In the genomic region with DNA sequence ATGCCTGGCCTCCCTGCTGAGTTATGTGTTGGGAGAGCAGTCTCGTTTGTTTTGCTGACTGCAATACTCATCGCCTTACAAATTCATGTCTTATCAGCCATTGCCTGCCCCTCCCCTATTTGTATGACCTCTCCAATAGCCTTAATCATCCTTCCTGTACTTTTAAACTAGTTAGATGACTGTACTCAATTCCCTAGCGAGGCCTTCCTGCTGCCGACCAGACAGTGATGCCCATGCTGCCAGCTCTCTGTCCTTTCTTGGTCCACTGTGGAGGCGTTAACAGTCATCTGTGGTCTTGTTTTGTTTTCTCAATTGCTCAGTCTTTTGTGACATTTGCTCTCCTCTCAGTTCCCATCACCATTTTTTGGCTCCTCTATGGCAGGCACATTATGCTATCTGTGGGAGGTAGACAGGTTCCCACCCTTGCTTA, we compare ENCODE assay signal across 10 cellular contexts. TPM values are rescaled to one million over a fixed set of nuclear protein-coding genes. Genes with fewer than 3 reads are reported as not detected.
DNase-seq lines count a peak whose midpoint lies in the region; ATAC-seq and TF ChIP-seq lines count a peak whose summit lies in the region.
"Had no signal": no experiment of that assay in that cellular context is flagged by ENCODE, and none has a peak within 500 bp of the region (broad histone marks: within the 10 kb centered on the region; RNA-seq: fewer than 3 reads in every experiment).

No MANE protein-coding gene starts in this region.

- ATAC-seq in activated T-cell treated with anti-CD3 and anti-CD28 coated beads, Interleukin-2, amount 50 U/mL, for 72 hours (replicated peaks in 1 of 2), result peak; percentile 49 to 79
- no peak for ATAC-seq in GM21390 (IDR thresholded peaks at IDR 0.05; ENCODE audit: unreplicated experiment)
- ATAC-seq in left colon, result no peak

- no peak overlapping the region for H3K4me3 Mint-ChIP-seq in activated T-cell treated with anti-CD3 and anti-CD28 coated beads, Interleukin-2, amount 50 U/mL, for 72 hours
- H3K4me3 Mint-ChIP-seq: central memory CD8-positive, alpha-beta T cell had no signal

- H3K4me2 ChIP-seq in GM23248 (ENCODE audit: unreplicated experiment), result peak overlapping the region; percentile 88

- peaks cover 25% of the 10 kb centered on the region for H3K4me1 Mint-ChIP-seq in activated T-cell treated with anti-CD3 and anti-CD28 coated beads, Interleukin-2, amount 50 U/mL, for 72 hours (ENCODE audit: low read depth)

- H3K27ac ChIP-seq in GM23248 (peak overlapping the region; percentile 93), substantia nigra (ENCODE audit: low read depth, low read length, poor library complexity, severe bottlenecking) (no peak overlapping the region)

- CTCF ChIA-PET in AG04449 (lab: Yijun Ruan, JAX), result no interaction called here

- no peaks in the 10 kb centered on the region for H3K79me2 ChIP-seq in GM23248 (ENCODE audit: insufficient read depth)

- no peaks in the 10 kb centered on the region for H3K36me3 ChIP-seq in GM23248 (ENCODE audit: low read depth)

- in situ Hi-C loops in GM23248 (cut with MboI), result no loop called here

- WGBS in GM23248 (ENCODE audit: low coverage in 1 of 2, low lambda C conversion rate in 2 of 2, missing lambda C conversion rate in 2 of 2), 2 experiments, result 0 to 1% methylated on average over 5 of the region's 5 CpGs

- no peaks in the 10 kb centered on the region for H3K9me2 ChIP-seq in GM23248 (ENCODE audit: insufficient read depth)

- H4K20me1 ChIP-seq in GM23248 (ENCODE audit: insufficient read depth), result no peaks in the 10 kb centered on the region; the same call in 1 of the 2 replicates

- H3K9me3 ChIP-seq in GM23248 (ENCODE audit: low read depth), result no peaks in the 10 kb centered on the region

- peak overlapping the region; percentile 74 for H3K9ac ChIP-seq in GM23248

- H3K4me1 ChIP-seq in GM23248 (ENCODE audit: insufficient read depth), result peaks cover 28% of the 10 kb centered on the region

- no peaks in the 10 kb centered on the region for H3K9me3 Mint-ChIP-seq in activated T-cell treated with anti-CD3 and anti-CD28 coated beads, Interleukin-2, amount 50 U/mL, for 72 hours
- H3K9me3 Mint-ChIP-seq: central memory CD8-positive, alpha-beta T cell had no signal

- H3K27ac Mint-ChIP-seq in activated T-cell treated with anti-CD3 and anti-CD28 coated beads, Interleukin-2, amount 50 U/mL, for 72 hours, result no peak overlapping the region

- TF ChIP-seq CTCF in AG04449 (IDR thresholded peaks at IDR 0.05; ENCODE audit: insufficient read depth, low read length, missing control alignments), result no peak

- DNase-seq in AG04449 (ENCODE audit: low read depth, low spot score), result peak; percentile 34
- peak; percentile 97 for DNase-seq in GM23248
- no peak for DNase-seq in activated T-cell treated with anti-CD3 and anti-CD28 coated beads, Interleukin-2, amount 50 U/mL, for 72 hours
- peak; percentile 79 for DNase-seq in hepatic stellate cell (ENCODE audit: low spot score)
- no peak for DNase-seq in NCI-H2196 treated with DMSO at 0.1 percent for 48 hours (lab: John Stamatoyannopoulos, UW; ENCODE audit: unreplicated experiment)
- no peak for DNase-seq in substantia nigra (lab: John Stamatoyannopoulos, UW)
- no peak for DNase-seq in left colon
- DNase-seq: NCI-H187 treated with DMSO at 0.1 percent for 48 hours had no signal

- no peak overlapping the region for H3K4me3 ChIP-seq in AG04449 (ENCODE audit: low read depth, low read length)
- peak overlapping the region; percentile 40; the same call in 1 of the 2 replicates for H3K4me3 ChIP-seq in GM23248

- no peaks in the 10 kb centered on the region for H3K27me3 ChIP-seq in GM23248 (replicated peaks; ENCODE audit: insufficient read depth)

- no peak overlapping the region for H2AFZ ChIP-seq in GM23248

- peaks cover 31% of the 10 kb centered on the region for H3F3A ChIP-seq in GM23248 (ENCODE audit: insufficient read depth)

- H3K36me3 Mint-ChIP-seq in activated T-cell treated with anti-CD3 and anti-CD28 coated beads, Interleukin-2, amount 50 U/mL, for 72 hours (ENCODE audit: insufficient read depth in 2 of 2), result peaks cover 7 to 11% of the 10 kb centered on the region in 2 donors

- no peaks in the 10 kb centered on the region for H3K27me3 Mint-ChIP-seq in activated T-cell treated with anti-CD3 and anti-CD28 coated beads, Interleukin-2, amount 50 U/mL, for 72 hours (ENCODE audit: low read depth)
- H3K27me3 Mint-ChIP-seq: central memory CD8-positive, alpha-beta T cell had no signal

- intact Hi-C loops in left colon (cut with DNase I, micrococcal nuclease), result no loop called here

- POLR2A ChIA-PET in AG04449 (lab: Yijun Ruan, JAX), result no interaction called here

RNA-seq across cellular contexts. Expression of gene YPEL1, which starts 20.3 kb away (rescaled TPM):
- 0.22 and 0.63 TPM in 2 replicates for total RNA-seq in GM23248 (2014; rRNA removed; shearing (Covaris generic))
- polyA plus RNA-seq in GM23248 (2016; fragmentation: Nextera tagmentation; extraction: Ambion mirVana), result 0.47 and 1.1 TPM in 2 replicates
- 1 to 10 TPM; 2.5 to 4.4 TPM for total RNA-seq in activated T-cell treated with anti-CD3 and anti-CD28 coated beads, Interleukin-2, amount 50 U/mL, for 72 hours
- total RNA-seq in left colon, result 1 to 10 TPM; 1.6 to 3.4 TPM

Comparison
In these comparisons a context has a peak if more than half of its experiments do, and no peak if none do; other contexts are left out.
1. DNase-seq: peak in AG04449 (single experiment), GM23248 (single experiment) and hepatic stellate cell (single experiment); none in activated T-cell treated with anti-CD3 and anti-CD28 coated beads, Interleukin-2, amount 50 U/mL, for 72 hours (0 of 2), NCI-H2196 treated with DMSO at 0.1 percent for 48 hours (single experiment), substantia nigra (0 of 49) and left colon (0 of 2).
2. ATAC-seq: peak in activated T-cell treated with anti-CD3 and anti-CD28 coated beads, Interleukin-2, amount 50 U/mL, for 72 hours (2 of 2); none in GM21390 (single experiment) and left colon (single experiment).